9 cellular contexts compared by ENCODE assay signal in the genomic region with DNA sequence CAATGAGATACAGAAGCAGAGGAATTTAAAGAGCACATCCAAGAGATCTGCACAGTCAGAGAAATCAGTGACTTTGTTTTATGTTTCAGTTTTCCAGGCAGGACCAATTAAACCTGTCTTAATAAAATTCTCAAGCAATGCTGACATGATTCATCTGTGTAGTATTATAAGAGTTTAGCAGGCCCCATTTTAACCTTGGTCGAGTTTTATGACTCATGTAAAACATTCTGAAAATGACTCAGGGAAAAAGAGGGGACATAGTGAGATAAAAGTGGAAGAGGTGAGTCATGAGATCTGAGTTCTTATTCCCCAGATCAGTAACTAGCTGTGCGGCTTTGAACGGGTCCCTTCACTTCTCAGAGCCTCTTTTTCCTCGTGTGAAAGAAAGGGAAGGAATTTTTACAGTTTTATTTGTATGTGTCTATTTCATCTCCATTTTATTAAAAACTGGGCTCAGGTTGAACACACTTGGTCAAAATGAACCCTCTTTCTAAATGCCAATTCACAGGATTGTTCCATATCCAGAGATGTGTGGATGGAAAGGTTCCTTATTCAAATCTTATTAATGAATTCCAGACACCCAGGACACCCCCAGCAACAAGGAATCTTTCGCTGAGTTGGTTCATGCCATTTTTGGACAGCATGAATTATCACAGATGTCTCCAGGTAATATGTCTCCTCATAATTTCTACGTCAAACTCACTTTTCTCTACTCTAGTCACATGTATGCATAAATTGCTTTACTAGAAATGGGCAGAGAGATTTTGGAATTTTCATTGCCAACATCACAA.
DNase-seq lines count a peak whose midpoint lies in the region; ATAC-seq and TF ChIP-seq lines count a peak whose summit lies in the region.
"Had no signal": no experiment of that assay in that cellular context is flagged by ENCODE, and none has a peak within 500 bp of the region (broad histone marks: within the 10 kb centered on the region; RNA-seq: fewer than 3 reads in every experiment).

No MANE protein-coding gene starts in this region.

- H3K27me3 Mint-ChIP-seq in GM23338 (ENCODE audit: insufficient read depth, low read depth, poor library complexity) = peaks cover 2% of the 10 kb centered on the region

- no peaks in the 10 kb centered on the region for H3K9me3 Mint-ChIP-seq in GM23338

- H3K36me3 ChIP-seq in adrenal gland (replicated peaks in 1 of 2) (no peaks in the 10 kb centered on the region), GM23338 (ENCODE audit: insufficient read depth) (no peaks in the 10 kb centered on the region)
- H3K36me3 ChIP-seq: SJCRH30 had no signal

- no peaks in the 10 kb centered on the region for H3K27me3 ChIP-seq in adrenal gland
- no peaks in the 10 kb centered on the region for H3K27me3 ChIP-seq in GM23338 (ENCODE audit: insufficient read depth)
- H3K27me3 ChIP-seq: SJCRH30 had no signal

- no peak overlapping the region for H3K4me3 Mint-ChIP-seq in GM23338

- no peak for TF ChIP-seq CTCF in adrenal gland (IDR thresholded peaks at IDR 0.05)
- TF ChIP-seq CTCF in GM23338 (conservative IDR thresholded peaks at IDR 0.05; ENCODE audit: low read depth in 2 of 2) = no peak

- no peaks in the 10 kb centered on the region for H3F3A ChIP-seq in GM23338 (replicated peaks; ENCODE audit: low read depth)

- intact Hi-C loops in adrenal gland (cut with DNase I) = no loop called here

- DNase-seq in ELR (ENCODE audit: low read depth) = peak; percentile 100
- DNase-seq in HPDE6-E6E7 (ENCODE audit: extremely low spot score) = peak; percentile 80
- peak in 5 of 7 donors; percentile 38 to 47 (median 43) for DNase-seq in adrenal gland
- peak; percentile 42 for DNase-seq in left kidney (ENCODE audit: low read depth, low spot score)
- no peak for DNase-seq in HuH-7 (ENCODE audit: low spot score)
- DNase-seq in GM23338 (ENCODE audit: low spot score) = no peak

- peak in 1 of 2 donors; percentile 49 for TF ChIP-seq POLR2A in adrenal gland (IDR thresholded peaks at IDR 0.05)

- no peaks in the 10 kb centered on the region for H3K9me3 ChIP-seq in adrenal gland (replicated peaks in 1 of 3)
- H3K9me3 ChIP-seq: SJCRH30 had no signal

- H3K4me1 ChIP-seq in adrenal gland (replicated peaks in 1 of 2) = peaks cover 17 to 29% of the 10 kb centered on the region in 2 donors
- peaks cover 23% of the 10 kb centered on the region for H3K4me1 ChIP-seq in GM23338 (ENCODE audit: insufficient read depth)

- no peak overlapping the region for H2AFZ ChIP-seq in GM23338

- peaks cover 16% of the 10 kb centered on the region for H3K4me1 Mint-ChIP-seq in GM23338

- H3K36me3 Mint-ChIP-seq in GM23338 (ENCODE audit: low read depth) = no peaks in the 10 kb centered on the region

- ATAC-seq in GM21526 (IDR thresholded peaks at IDR 0.05; ENCODE audit: low FRiP score, unreplicated experiment) (peak; percentile 92), GM19467 (IDR thresholded peaks at IDR 0.05; ENCODE audit: unreplicated experiment) (no peak), GM23338 (no peak)

- H3K4me3 ChIP-seq in adrenal gland (no peak overlapping the region), GM23338 (no peak overlapping the region)
- H3K4me3 ChIP-seq: SJCRH30 had no signal

- 40 to 54% (median 45%) methylated on average over 6 of the region's 6 CpGs for WGBS in adrenal gland, 4 donors

- H3K4me2 ChIP-seq in GM23338 = no peak overlapping the region

- peaks cover 11% of the 10 kb centered on the region; the same call in 1 of the 2 replicates for H4K20me1 ChIP-seq in GM23338 (replicated peaks; ENCODE audit: insufficient read depth)

- 0 out of 2 replicates have a peak, but pooled peaks cover 3% of the 10 kb centered on the region for H3K79me2 ChIP-seq in GM23338 (replicated peaks; ENCODE audit: insufficient read depth)

- H3K9me2 ChIP-seq in GM23338 (ENCODE audit: insufficient read depth) = no peaks in the 10 kb centered on the region

- H3K27ac ChIP-seq in adrenal gland (peak overlapping the region; percentile 6 to 84 (median 73)), GM23338 (ENCODE audit: low read depth) (no peak overlapping the region)
- H3K27ac ChIP-seq: SJCRH30 had no signal

- H3K27ac Mint-ChIP-seq in GM23338 = no peak overlapping the region

TF ChIP-seq in GM23338, 12 proteins besides CTCF, POLR2A, EP300 and RAD21:
- no peak for TF ChIP-seq ZNF331 (CRISPR knock-in tag; IDR thresholded peaks at IDR 0.05; ENCODE audit: low read depth)
- no peak for TF ChIP-seq STAT1 (IDR thresholded peaks at IDR 0.05; ENCODE audit: unreplicated experiment)
- no peak for TF ChIP-seq NANOG (IDR thresholded peaks at IDR 0.05; ENCODE audit: borderline replicate concordance)
- TF ChIP-seq ZNF114 (CRISPR knock-in tag; IDR thresholded peaks at IDR 0.05) = no peak
- no peak for TF ChIP-seq EZH2phosphoT487 (IDR thresholded peaks at IDR 0.05; ENCODE audit: unreplicated experiment)
- no peak for TF ChIP-seq ETS1 (IDR thresholded peaks at IDR 0.05)
- TF ChIP-seq, protein P1, sequence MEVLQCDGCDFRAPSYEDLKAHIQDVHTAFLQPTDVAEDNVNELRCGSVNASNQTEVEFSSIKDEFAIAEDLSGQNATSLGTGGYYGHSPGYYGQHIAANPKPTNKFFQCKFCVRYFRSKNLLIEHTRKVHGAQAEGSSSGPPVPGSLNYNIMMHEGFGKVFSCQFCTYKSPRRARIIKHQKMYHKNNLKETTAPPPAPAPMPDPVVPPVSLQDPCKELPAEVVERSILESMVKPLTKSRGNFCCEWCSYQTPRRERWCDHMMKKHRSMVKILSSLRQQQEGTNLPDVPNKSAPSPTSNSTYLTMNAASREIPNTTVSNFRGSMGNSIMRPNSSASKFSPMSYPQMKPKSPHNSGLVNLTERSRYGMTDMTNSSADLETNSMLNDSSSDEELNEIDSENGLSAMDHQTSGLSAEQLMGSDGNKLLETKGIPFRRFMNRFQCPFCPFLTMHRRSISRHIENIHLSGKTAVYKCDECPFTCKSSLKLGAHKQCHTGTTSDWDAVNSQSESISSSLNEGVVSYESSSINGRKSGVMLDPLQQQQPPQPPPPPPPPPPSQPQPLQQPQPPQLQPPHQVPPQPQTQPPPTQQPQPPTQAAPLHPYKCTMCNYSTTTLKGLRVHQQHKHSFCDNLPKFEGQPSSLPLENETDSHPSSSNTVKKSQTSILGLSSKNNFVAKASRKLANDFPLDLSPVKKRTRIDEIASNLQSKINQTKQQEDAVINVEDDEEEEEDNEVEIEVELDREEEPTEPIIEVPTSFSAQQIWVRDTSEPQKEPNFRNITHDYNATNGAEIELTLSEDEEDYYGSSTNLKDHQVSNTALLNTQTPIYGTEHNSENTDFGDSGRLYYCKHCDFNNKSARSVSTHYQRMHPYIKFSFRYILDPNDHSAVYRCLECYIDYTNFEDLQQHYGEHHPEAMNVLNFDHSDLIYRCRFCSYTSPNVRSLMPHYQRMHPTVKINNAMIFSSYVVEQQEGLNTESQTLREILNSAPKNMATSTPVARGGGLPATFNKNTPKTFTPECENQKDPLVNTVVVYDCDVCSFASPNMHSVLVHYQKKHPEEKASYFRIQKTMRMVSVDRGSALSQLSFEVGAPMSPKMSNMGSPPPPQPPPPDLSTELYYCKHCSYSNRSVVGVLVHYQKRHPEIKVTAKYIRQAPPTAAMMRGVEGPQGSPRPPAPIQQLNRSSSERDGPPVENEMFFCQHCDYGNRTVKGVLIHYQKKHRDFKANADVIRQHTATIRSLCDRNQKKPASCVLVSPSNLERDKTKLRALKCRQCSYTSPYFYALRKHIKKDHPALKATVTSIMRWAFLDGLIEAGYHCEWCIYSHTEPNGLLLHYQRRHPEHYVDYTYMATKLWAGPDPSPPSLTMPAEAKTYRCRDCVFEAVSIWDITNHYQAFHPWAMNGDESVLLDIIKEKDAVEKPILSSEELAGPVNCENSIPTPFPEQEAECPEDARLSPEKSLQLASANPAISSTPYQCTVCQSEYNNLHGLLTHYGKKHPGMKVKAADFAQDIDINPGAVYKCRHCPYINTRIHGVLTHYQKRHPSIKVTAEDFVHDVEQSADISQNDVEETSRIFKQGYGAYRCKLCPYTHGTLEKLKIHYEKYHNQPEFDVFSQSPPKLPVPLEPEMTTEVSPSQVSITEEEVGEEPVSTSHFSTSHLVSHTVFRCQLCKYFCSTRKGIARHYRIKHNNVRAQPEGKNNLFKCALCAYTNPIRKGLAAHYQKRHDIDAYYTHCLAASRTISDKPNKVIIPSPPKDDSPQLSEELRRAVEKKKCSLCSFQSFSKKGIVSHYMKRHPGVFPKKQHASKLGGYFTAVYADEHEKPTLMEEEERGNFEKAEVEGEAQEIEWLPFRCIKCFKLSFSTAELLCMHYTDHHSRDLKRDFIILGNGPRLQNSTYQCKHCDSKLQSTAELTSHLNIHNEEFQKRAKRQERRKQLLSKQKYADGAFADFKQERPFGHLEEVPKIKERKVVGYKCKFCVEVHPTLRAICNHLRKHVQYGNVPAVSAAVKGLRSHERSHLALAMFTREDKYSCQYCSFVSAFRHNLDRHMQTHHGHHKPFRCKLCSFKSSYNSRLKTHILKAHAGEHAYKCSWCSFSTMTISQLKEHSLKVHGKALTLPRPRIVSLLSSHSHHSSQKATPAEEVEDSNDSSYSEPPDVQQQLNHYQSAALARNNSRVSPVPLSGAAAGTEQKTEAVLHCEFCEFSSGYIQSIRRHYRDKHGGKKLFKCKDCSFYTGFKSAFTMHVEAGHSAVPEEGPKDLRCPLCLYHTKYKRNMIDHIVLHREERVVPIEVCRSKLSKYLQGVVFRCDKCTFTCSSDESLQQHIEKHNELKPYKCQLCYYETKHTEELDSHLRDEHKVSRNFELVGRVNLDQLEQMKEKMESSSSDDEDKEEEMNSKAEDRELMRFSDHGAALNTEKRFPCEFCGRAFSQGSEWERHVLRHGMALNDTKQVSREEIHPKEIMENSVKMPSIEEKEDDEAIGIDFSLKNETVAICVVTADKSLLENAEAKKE (CRISPR knock-in tag; IDR thresholded peaks at IDR 0.05) = no peak

Comparison
In these comparisons a context has a peak if more than half of its experiments do, and no peak if none do; other contexts are left out.
1. DNase-seq: peak in ELR (single experiment), HPDE6-E6E7 (single experiment), adrenal gland (5 of 7) and left kidney (single experiment); none in HuH-7 (single experiment) and GM23338 (single experiment).